ENCODE assay signal across 20 cellular contexts in genomic region chr18:49848115-49848514, GRCh38.
"Had no signal": no experiment of that assay in that cellular context is flagged by ENCODE, and none has a peak within 500 bp of the region (broad histone marks: within the 10 kb centered on the region; RNA-seq: fewer than 3 reads in every experiment).

No MANE protein-coding gene starts in this region.

- H3K9me3 Mint-ChIP-seq: activated naive CD4-positive, alpha-beta T cell treated with anti-CD3 and anti-CD28 coated beads, Interleukin-2, amount 50 U/mL, for 24 hours; activated T-cell treated with anti-CD3 and anti-CD28 coated beads, Interleukin-2, amount 50 U/mL, for 72 hours; memory B cell; nephron; T-helper 2 cell treated with Interferon-gamma antibody and Interleukin-4, amounts not matched to agents 5 μg/mL and 100 μg/mL, for 36 hours had no signal

- H3K4me3 ChIP-seq: ascending aorta, breast epithelium, esophagus muscularis mucosa, gastroesophageal sphincter, heart right ventricle had no signal

- H3K27me3 ChIP-seq: ascending aorta, breast epithelium, left lung had no signal

- H3K36me3 ChIP-seq: ascending aorta, breast epithelium, esophagus muscularis mucosa, gastroesophageal sphincter, heart right ventricle, left lung had no signal

- DNase-seq: activated CD4-positive, alpha-beta T cell treated with anti-CD3 and anti-CD28 coated beads, Interleukin-2, amount 50 U/mL, for 4 hours; activated effector memory CD4-positive, alpha-beta T cell treated with anti-CD3 and anti-CD28 coated beads, Interleukin-2, amount 50 U/mL, for 16 hours; activated T-cell treated with anti-CD3 and anti-CD28 coated beads, Interleukin-2, amount 50 U/mL, for 72 hours; cerebellar nuclear complex; effector CD8-positive, alpha-beta T cell; heart right ventricle; left lung; nucleus accumbens; stimulated activated CD4-positive, alpha-beta T cell treated with anti-CD3 and anti-CD28 coated beads, Interleukin-12 subunit alpha, Interleukin-12 subunit beta, amount 100 ng/mL, for 4 hours; stimulated activated CD4-positive, alpha-beta T cell treated with anti-CD3 and anti-CD28 coated beads, Interleukin-2, amount 100 ng/mL, for 24 hours; stomach; trophoblast cell had no signal

- H3K9me3 ChIP-seq: ascending aorta, breast epithelium, esophagus muscularis mucosa, gastroesophageal sphincter, heart right ventricle, left lung, stomach had no signal

- H3K4me1 ChIP-seq: ascending aorta, breast epithelium, left lung had no signal

- H3K27ac ChIP-seq: ascending aorta, breast epithelium, esophagus muscularis mucosa, gastroesophageal sphincter, heart right ventricle had no signal

- H3K4me1 Mint-ChIP-seq: activated naive CD4-positive, alpha-beta T cell treated with anti-CD3 and anti-CD28 coated beads, Interleukin-2, amount 50 U/mL, for 24 hours; memory B cell had no signal

- H3K27ac Mint-ChIP-seq: activated naive CD4-positive, alpha-beta T cell treated with anti-CD3 and anti-CD28 coated beads, Interleukin-2, amount 50 U/mL, for 24 hours; activated T-cell treated with anti-CD3 and anti-CD28 coated beads, Interleukin-2, amount 50 U/mL, for 72 hours; memory B cell; nephron; T-helper 2 cell treated with Interferon-gamma antibody and Interleukin-4, amounts not matched to agents 5 μg/mL and 100 μg/mL, for 36 hours had no signal

- H3K36me3 Mint-ChIP-seq: activated naive CD4-positive, alpha-beta T cell treated with anti-CD3 and anti-CD28 coated beads, Interleukin-2, amount 50 U/mL, for 24 hours had no signal

- H3K4me3 Mint-ChIP-seq: activated naive CD4-positive, alpha-beta T cell treated with anti-CD3 and anti-CD28 coated beads, Interleukin-2, amount 50 U/mL, for 24 hours; activated T-cell treated with anti-CD3 and anti-CD28 coated beads, Interleukin-2, amount 50 U/mL, for 72 hours; memory B cell; nephron; T-helper 2 cell treated with Interferon-gamma antibody and Interleukin-4, amounts not matched to agents 5 μg/mL and 100 μg/mL, for 36 hours had no signal

- ATAC-seq: activated T-cell treated with anti-CD3 and anti-CD28 coated beads, Interleukin-2, amount 50 U/mL, for 72 hours; gastroesophageal sphincter; heart right ventricle; left lung had no signal
